In genomic region chr4:95508421-95508820, GRCh38 we compare ENCODE assay signal across 1 cellular context.
TF ChIP-seq lines count a peak whose summit lies in the region.

No MANE protein-coding gene starts in this region.

TF ChIP-seq in endothelial cell of umbilical vein, 7 proteins besides CTCF, POLR2A, EP300 and RAD21:
- peak; percentile 56 for TF ChIP-seq FOS (IDR thresholded peaks at IDR 0.05; ENCODE audit: borderline replicate concordance, insufficient read depth, low read length)
- no peak for TF ChIP-seq MYC (IDR thresholded peaks at IDR 0.05; ENCODE audit: low read depth, low read length)
